Comparison of ENCODE assay signal across 21 cellular contexts in the genomic region with DNA sequence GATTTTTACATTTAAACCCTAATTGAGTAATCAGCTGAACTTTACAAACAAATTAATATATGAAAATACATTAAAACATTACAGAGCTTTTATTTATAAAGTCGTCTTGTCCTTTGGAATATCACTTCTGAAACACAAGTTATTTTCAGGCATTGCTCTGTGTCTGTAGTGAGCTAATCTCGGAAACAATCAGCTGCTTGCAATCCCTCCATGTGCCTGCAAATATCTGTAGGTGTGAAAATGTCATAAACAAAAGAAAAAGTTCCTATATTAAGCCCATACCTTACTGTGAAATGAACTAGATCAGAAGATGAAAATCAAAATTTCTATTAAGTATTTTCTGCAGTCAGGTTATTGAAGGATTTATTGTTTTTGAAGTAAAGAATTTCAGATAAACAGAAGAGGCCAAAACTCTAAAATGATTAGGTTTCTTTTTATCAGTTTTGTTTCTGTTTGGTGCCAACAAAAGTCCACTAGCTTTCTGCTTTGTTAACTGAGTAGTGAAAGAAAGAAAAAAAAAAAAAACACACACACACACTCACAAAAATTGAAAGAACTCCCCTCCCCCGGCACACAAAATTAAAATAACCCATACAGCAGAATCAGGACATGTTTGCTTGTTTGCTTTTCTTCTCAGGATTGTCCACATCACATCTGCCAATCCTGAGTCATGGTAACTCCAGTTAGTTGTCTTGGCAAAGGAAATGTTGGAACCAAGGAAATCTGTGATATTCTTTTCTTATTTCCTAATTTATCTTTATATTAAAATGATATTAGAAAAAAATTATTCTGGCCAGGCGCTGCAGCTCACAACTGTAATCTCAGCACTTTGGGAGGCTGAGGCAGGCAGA.
"Had no signal": no experiment of that assay in that cellular context is flagged by ENCODE, and none has a peak within 500 bp of the region (broad histone marks: within the 10 kb centered on the region; RNA-seq: fewer than 3 reads in every experiment).

No MANE protein-coding gene starts in this region.

- H3K4me3 Mint-ChIP-seq: activated CD4-positive, alpha-beta memory T cell treated with anti-CD3 and anti-CD28 coated beads, Interleukin-2, amount 10 ng/mL, durations not matched to agents 7 days and 5 days; activated CD4-positive, alpha-beta T cell treated with anti-CD3 and anti-CD28 coated beads for 36 hours; activated naive CD8-positive, alpha-beta T cell treated with anti-CD3 and anti-CD28 coated beads, Interleukin-2, amount 50 U/mL, for 24 hours; natural killer cell treated with Interleukin-12 subunit alpha and Interleukin-12 subunit beta and Interleukin-15 and Interleukin-18, amount 100 ng/mL, for 72 hours; stimulated activated naive CD8-positive, alpha-beta T cell treated with anti-CD3 and anti-CD28 coated beads, Interleukin-15, Interleukin-2, amounts not matched to agents 100 ng/mL and 50 ng/mL, for 24 hours had no signal

- H3K27me3 ChIP-seq: ascending aorta, dorsolateral prefrontal cortex, esophagus muscularis mucosa, heart left ventricle, ovary, upper lobe of right lung had no signal

- H3K27ac ChIP-seq: ascending aorta, dorsolateral prefrontal cortex, esophagus muscularis mucosa, heart left ventricle, ovary, upper lobe of right lung, WERI-Rb-1 had no signal

- H3K36me3 ChIP-seq: ascending aorta, esophagus muscularis mucosa, heart left ventricle, ovary, upper lobe of right lung, WERI-Rb-1 had no signal

- H3K27me3 Mint-ChIP-seq: activated naive CD8-positive, alpha-beta T cell treated with anti-CD3 and anti-CD28 coated beads, Interleukin-2, amount 50 U/mL, for 24 hours; natural killer cell treated with Interleukin-12 subunit alpha and Interleukin-12 subunit beta and Interleukin-15 and Interleukin-18, amount 100 ng/mL, for 72 hours; stimulated activated naive CD8-positive, alpha-beta T cell treated with anti-CD3 and anti-CD28 coated beads, Interleukin-15, Interleukin-2, amounts not matched to agents 100 ng/mL and 50 ng/mL, for 24 hours had no signal

- H3K4me1 Mint-ChIP-seq: activated CD4-positive, alpha-beta memory T cell treated with anti-CD3 and anti-CD28 coated beads, Interleukin-2, amount 10 ng/mL, durations not matched to agents 7 days and 5 days; activated CD4-positive, alpha-beta T cell treated with anti-CD3 and anti-CD28 coated beads for 36 hours; activated naive CD8-positive, alpha-beta T cell treated with anti-CD3 and anti-CD28 coated beads, Interleukin-2, amount 50 U/mL, for 24 hours had no signal

- H3K4me3 ChIP-seq: ascending aorta, dorsolateral prefrontal cortex, esophagus muscularis mucosa, heart left ventricle, mucosa of descending colon, ovary, upper lobe of right lung had no signal

- ATAC-seq: activated CD4-positive, alpha-beta T cell treated with anti-CD3 and anti-CD28 coated beads for 36 hours; activated naive CD8-positive, alpha-beta T cell treated with anti-CD3 and anti-CD28 coated beads, Interleukin-2, amount 50 U/mL, for 24 hours; heart left ventricle; mucosa of descending colon; natural killer cell treated with Interleukin-12 subunit alpha and Interleukin-12 subunit beta and Interleukin-15 and Interleukin-18, amount 100 ng/mL, for 72 hours; upper lobe of right lung had no signal

- DNase-seq: activated CD4-positive, alpha-beta memory T cell treated with anti-CD3 and anti-CD28 coated beads, Interleukin-2, amount 10 ng/mL, durations not matched to agents 7 days and 5 days; activated CD4-positive, alpha-beta T cell treated with anti-CD3 and anti-CD28 coated beads for 36 hours; activated naive CD8-positive, alpha-beta T cell treated with anti-CD3 and anti-CD28 coated beads, Interleukin-2, amount 50 U/mL, for 24 hours; dorsolateral prefrontal cortex; foreskin melanocyte; heart left ventricle; mammary epithelial cell; mucosa of descending colon; ovary; stimulated activated CD4-positive, alpha-beta T cell treated with anti-CD3 and anti-CD28 coated beads, Interleukin-15, amount 100 ng/mL, for 24 hours; stimulated activated CD4-positive, alpha-beta T cell treated with anti-CD3 and anti-CD28 coated beads, Interleukin-4, amount 100 ng/mL, for 24 hours; T-helper 9 cell; upper lobe of right lung; WERI-Rb-1 had no signal

- H3K27ac Mint-ChIP-seq: activated CD4-positive, alpha-beta memory T cell treated with anti-CD3 and anti-CD28 coated beads, Interleukin-2, amount 10 ng/mL, durations not matched to agents 7 days and 5 days; activated CD4-positive, alpha-beta T cell treated with anti-CD3 and anti-CD28 coated beads for 36 hours; activated naive CD8-positive, alpha-beta T cell treated with anti-CD3 and anti-CD28 coated beads, Interleukin-2, amount 50 U/mL, for 24 hours; natural killer cell treated with Interleukin-12 subunit alpha and Interleukin-12 subunit beta and Interleukin-15 and Interleukin-18, amount 100 ng/mL, for 72 hours; stimulated activated naive CD8-positive, alpha-beta T cell treated with anti-CD3 and anti-CD28 coated beads, Interleukin-15, Interleukin-2, amounts not matched to agents 100 ng/mL and 50 ng/mL, for 24 hours had no signal

- H3K4me1 ChIP-seq: ascending aorta, esophagus muscularis mucosa, heart left ventricle, upper lobe of right lung had no signal

- H3K9me3 Mint-ChIP-seq: activated CD4-positive, alpha-beta memory T cell treated with anti-CD3 and anti-CD28 coated beads, Interleukin-2, amount 10 ng/mL, durations not matched to agents 7 days and 5 days; activated naive CD8-positive, alpha-beta T cell treated with anti-CD3 and anti-CD28 coated beads, Interleukin-2, amount 50 U/mL, for 24 hours; natural killer cell treated with Interleukin-12 subunit alpha and Interleukin-12 subunit beta and Interleukin-15 and Interleukin-18, amount 100 ng/mL, for 72 hours; stimulated activated naive CD8-positive, alpha-beta T cell treated with anti-CD3 and anti-CD28 coated beads, Interleukin-15, Interleukin-2, amounts not matched to agents 100 ng/mL and 50 ng/mL, for 24 hours had no signal

- H3K36me3 Mint-ChIP-seq: natural killer cell treated with Interleukin-12 subunit alpha and Interleukin-12 subunit beta and Interleukin-15 and Interleukin-18, amount 100 ng/mL, for 72 hours had no signal

- H3K9me3 ChIP-seq: ascending aorta, esophagus muscularis mucosa, heart left ventricle, mucosa of descending colon, ovary, upper lobe of right lung had no signal

- FAIRE-seq: bronchial epithelial cell, endometrium, islet of Langerhans had no signal
